Comparison of ENCODE assay signal across 8 cellular contexts in the genomic region with DNA sequence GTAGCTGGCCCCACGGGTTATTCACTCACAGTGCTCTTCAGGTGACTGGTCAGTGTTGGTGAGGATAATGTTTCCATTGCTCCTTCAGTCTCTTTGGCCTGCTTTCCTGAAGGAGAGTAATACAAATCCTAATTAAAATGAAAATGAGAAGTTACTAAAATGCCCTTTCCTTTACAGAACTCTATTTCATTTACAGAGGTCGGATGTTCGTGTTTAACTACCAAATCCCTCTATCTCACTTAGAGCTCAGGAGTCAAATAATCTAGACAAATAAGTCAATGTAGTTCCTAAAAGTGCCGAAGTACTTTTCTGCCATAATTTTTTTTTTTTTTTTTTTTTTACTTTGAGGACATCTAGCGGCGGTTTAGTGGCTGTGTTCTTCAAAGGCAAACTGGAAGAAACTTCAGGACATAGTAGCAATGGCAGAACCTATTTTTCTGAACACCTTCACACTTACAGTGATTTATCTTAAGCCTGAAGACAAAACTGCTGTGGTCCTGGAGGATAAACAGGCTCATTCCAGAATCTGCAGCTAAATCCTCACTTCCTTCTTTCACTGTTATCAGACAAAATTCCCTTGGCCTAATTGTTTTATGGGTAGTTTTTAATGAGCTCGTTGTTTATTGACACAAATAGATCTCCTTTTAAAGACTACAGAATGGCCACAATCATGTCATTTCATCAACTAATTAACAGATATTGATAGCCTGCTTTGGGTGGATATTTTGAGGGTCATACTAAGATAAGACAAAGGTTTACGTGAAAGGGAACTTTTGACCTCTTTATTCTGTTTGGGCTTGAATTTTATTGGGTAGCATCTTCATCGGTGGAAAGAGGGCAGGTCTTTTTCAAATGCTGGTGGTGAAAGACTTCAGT.
DNase-seq lines count a peak whose midpoint lies in the region; ATAC-seq and TF ChIP-seq lines count a peak whose summit lies in the region.

No MANE protein-coding gene starts in this region.

- no peaks in the 10 kb centered on the region for H3K9me3 ChIP-seq in Loucy (ENCODE audit: insufficient read depth, low read depth, low read length)
- no peaks in the 10 kb centered on the region for H3K9me3 ChIP-seq in left lung
- H3K9me3 ChIP-seq in aorta (ENCODE audit: control insufficient read depth, low read length): no peaks in the 10 kb centered on the region

- no peaks in the 10 kb centered on the region for H3F3A ChIP-seq in Loucy (ENCODE audit: low read depth)

- H3K27ac ChIP-seq in left lung (no peak overlapping the region), aorta (ENCODE audit: low read depth in 1 of 2, low read length in 2 of 2) (no peak overlapping the region)

- ATAC-seq in left lung (peak; percentile 67), GM21390 (IDR thresholded peaks at IDR 0.05; ENCODE audit: unreplicated experiment) (no peak), GM18498 (IDR thresholded peaks at IDR 0.05; ENCODE audit: unreplicated experiment) (no peak), aorta (ENCODE audit: low FRiP score) (no peak)

- H4K20me1 ChIP-seq in Loucy (ENCODE audit: insufficient read depth, low read length, poor library complexity, severe bottlenecking): no peaks in the 10 kb centered on the region

- H3K36me3 ChIP-seq in Loucy (ENCODE audit: insufficient read depth, low read length) (no peaks in the 10 kb centered on the region), left lung (no peaks in the 10 kb centered on the region), aorta (ENCODE audit: control insufficient read depth in 1 of 2, insufficient read depth in 2 of 2, low read length in 1 of 2) (no peaks in the 10 kb centered on the region)

- H3K4me3 ChIP-seq in Loucy (ENCODE audit: low read length, poor library complexity, severe bottlenecking): no peak overlapping the region
- H3K4me3 ChIP-seq in left lung: no peak overlapping the region
- H3K4me3 ChIP-seq in aorta (ENCODE audit: low read length in 2 of 2): no peak overlapping the region

- H3K4me1 ChIP-seq in Loucy (ENCODE audit: insufficient read depth, low read length, poor library complexity, severe bottlenecking) (no peaks in the 10 kb centered on the region), left lung (peaks cover 0 to 13% of the 10 kb centered on the region in 2 donors), aorta (ENCODE audit: control insufficient read depth in 1 of 2, insufficient read depth in 2 of 2, low read length in 2 of 2) (no peaks in the 10 kb centered on the region)

- H3K79me2 ChIP-seq in Loucy (ENCODE audit: insufficient read depth, low read length): no peaks in the 10 kb centered on the region

- DNase-seq in EH (ENCODE audit: low read depth) (peak; percentile 64), amniotic stem cell (lab: John Stamatoyannopoulos, UW) (peak; percentile 38), left lung (no peak), mesenteric fat pad (ENCODE audit: low spot score) (no peak), aorta (no peak)

- TF ChIP-seq CTCF in Loucy (conservative IDR thresholded peaks at IDR 0.05; ENCODE audit: low read length) (0 out of 2 replicates have a peak, but pooled peaks have one; percentile 22), left lung (IDR thresholded peaks at IDR 0.05) (peak; percentile 48 to 52)

- H2AFZ ChIP-seq in Loucy (ENCODE audit: low read length): no peak overlapping the region

- H3K27me3 ChIP-seq in Loucy (ENCODE audit: insufficient read depth, low read length, poor library complexity, severe bottlenecking) (no peaks in the 10 kb centered on the region), left lung (no peaks in the 10 kb centered on the region), aorta (ENCODE audit: control insufficient read depth in 1 of 2, insufficient read depth in 2 of 2, low read length in 1 of 2) (no peaks in the 10 kb centered on the region)

- 32 to 36% methylated on average over 9 of the region's 9 CpGs for WGBS in aorta, 2 donors

- no peak overlapping the region for H3K4me2 ChIP-seq in Loucy (ENCODE audit: low read depth, low read length, poor library complexity, severe bottlenecking)

- no peak overlapping the region for H3K9ac ChIP-seq in Loucy (ENCODE audit: low read depth, low read length, poor library complexity, severe bottlenecking)

- H3K9me2 ChIP-seq in Loucy (replicated peaks; ENCODE audit: low read depth, low read length): no peaks in the 10 kb centered on the region

- intact Hi-C loops in left lung (cut with DNase I) (loop anchor here in 1 of 2 donors (5.0 kb wide), 1 partner anchor 427 kb away; no protein-coding TSS in a partner anchor), aorta (cut with DNase I) (loop anchor here (5.0 to 10.0 kb wide), 2 partner anchors 134 to 427 kb away; no protein-coding TSS in a partner anchor)

Comparison
In these comparisons a context has a peak if more than half of its experiments do, and no peak if none do; other contexts are left out.
1. DNase-seq: peak in EH (single experiment) and amniotic stem cell (single experiment); none in left lung (0 of 2), mesenteric fat pad (single experiment) and aorta (0 of 2).